ENCODE assay signal across 9 cellular contexts in genomic region chr7:74655785-74656420, GRCh38. TPM values are rescaled to one million over a fixed set of nuclear protein-coding genes. Genes with fewer than 3 reads are reported as not detected.
DNase-seq lines count a peak whose midpoint lies in the region; ATAC-seq, FAIRE-seq and TF ChIP-seq lines count a peak whose summit lies in the region.
"Had no signal": no experiment of that assay in that cellular context is flagged by ENCODE, and none has a peak within 500 bp of the region (broad histone marks: within the 10 kb centered on the region; RNA-seq: fewer than 3 reads in every experiment).

No MANE protein-coding gene starts in this region.

- H3K4me2 ChIP-seq in HepG2 (ENCODE audit: low read depth, low read length), result peak overlapping the region; percentile 99

- ATAC-seq in HepG2 (no peak), upper lobe of left lung (ENCODE audit: low FRiP score in 2 of 2) (no peak), HG03342 (IDR thresholded peaks at IDR 0.05; ENCODE audit: unreplicated experiment) (no peak)

- H3K36me3 ChIP-seq in HepG2 (replicated peaks in 1 of 2; ENCODE audit: control insufficient read depth in 1 of 2, insufficient read depth in 2 of 2, low read length in 2 of 2), result no peaks in the 10 kb centered on the region; a peak in 1 of 5 replicates
- H3K36me3 ChIP-seq in upper lobe of left lung, result no peaks in the 10 kb centered on the region

- peaks cover 1% of the 10 kb centered on the region for H3K27me3 Mint-ChIP-seq in activated naive CD4-positive, alpha-beta T cell treated with anti-CD3 and anti-CD28 coated beads for 36 hours (ENCODE audit: low read depth)
- no peaks in the 10 kb centered on the region for H3K27me3 Mint-ChIP-seq in activated naive CD8-positive, alpha-beta T cell treated with anti-CD3 and anti-CD28 coated beads for 36 hours

- no peak for DNase-seq in activated naive CD4-positive, alpha-beta T cell treated with anti-CD3 and anti-CD28 coated beads for 36 hours
- DNase-seq in activated naive CD4-positive, alpha-beta T cell treated with anti-CD3 and anti-CD28 coated beads, Interleukin-2, amount 50 U/mL, for 16 hours, result no peak
- DNase-seq in activated naive CD8-positive, alpha-beta T cell treated with anti-CD3 and anti-CD28 coated beads for 36 hours, result no peak
- DNase-seq in HepG2 (ENCODE audit: low spot score) (no peak), upper lobe of left lung (no peak), NCI-H510A (lab: John Stamatoyannopoulos, UW) (no peak)
- no peak for DNase-seq in stimulated activated CD4-positive, alpha-beta T cell treated with anti-CD3 and anti-CD28 coated beads, Interleukin-2, amount 100 ng/mL, for 24 hours
- DNase-seq: cortex of kidney had no signal

- peak overlapping the region; percentile 72 for H3K27ac Mint-ChIP-seq in activated naive CD4-positive, alpha-beta T cell treated with anti-CD3 and anti-CD28 coated beads for 36 hours
- H3K27ac Mint-ChIP-seq in activated naive CD8-positive, alpha-beta T cell treated with anti-CD3 and anti-CD28 coated beads for 36 hours, result peak overlapping the region; percentile 95

- WGBS in HepG2 (ENCODE audit: low lambda C conversion rate), result 53% methylated on average over 20 of the region's 20 CpGs
- 23 to 26% methylated on average over 20 of the region's 20 CpGs for WGBS in upper lobe of left lung, 2 donors

- H3K4me1 ChIP-seq in HepG2 (ENCODE audit: insufficient read depth, low read length) (peaks cover 55% of the 10 kb centered on the region), upper lobe of left lung (peaks cover 32 to 45% (median 35%) of the 10 kb centered on the region in 4 donors)

- H3K9ac ChIP-seq in HepG2 (ENCODE audit: insufficient read depth, low read depth, low read length), result peak overlapping the region; percentile 98

- peak overlapping the region; percentile 85 for H3K4me3 Mint-ChIP-seq in activated naive CD4-positive, alpha-beta T cell treated with anti-CD3 and anti-CD28 coated beads for 36 hours
- H3K4me3 Mint-ChIP-seq in activated naive CD8-positive, alpha-beta T cell treated with anti-CD3 and anti-CD28 coated beads for 36 hours, result peak overlapping the region; percentile 89

- TF ChIP-seq CTCF in HepG2 (CRISPR knock-in tag; IDR thresholded peaks at IDR 0.05) (no peak), upper lobe of left lung (IDR thresholded peaks at IDR 0.05) (no peak)

- no peak for FAIRE-seq in HepG2 (lab: Jason Lieb, UNC)

- peaks cover 42% of the 10 kb centered on the region for H3K4me1 Mint-ChIP-seq in activated naive CD4-positive, alpha-beta T cell treated with anti-CD3 and anti-CD28 coated beads for 36 hours (ENCODE audit: low read depth)
- H3K4me1 Mint-ChIP-seq in activated naive CD8-positive, alpha-beta T cell treated with anti-CD3 and anti-CD28 coated beads for 36 hours, result peaks cover 52% of the 10 kb centered on the region

- H3K27ac ChIP-seq in HepG2 (ENCODE audit: extremely low read length, insufficient read depth, low read length) (peak overlapping the region; percentile 98), upper lobe of left lung (peak overlapping the region; percentile 98 to 100 (median 98))

- H2AFZ ChIP-seq in HepG2 (ENCODE audit: low read length), result no peak overlapping the region

- H3K4me3 ChIP-seq in HepG2 (replicated peaks in 1 of 3; ENCODE audit: insufficient read depth in 1 of 3, low read depth in 2 of 3, low read length in 3 of 3) (peak overlapping the region; percentile 59 to 91 (median 82); a peak in 5 of 6 replicates), upper lobe of left lung (peak overlapping the region in 3 of 4 donors; percentile 98 to 100 (median 100))

- POLR2A ChIA-PET in HepG2 (lab: Yijun Ruan, JAX), result interaction anchor here (0.7 to 2.5 kb wide), 10 partner anchors 13 to 76 kb away, joined by 3 to 33 read pairs (median 4); no protein-coding TSS in a partner anchor

- H3K27me3 ChIP-seq in HepG2 (ENCODE audit: control insufficient read depth in 1 of 2, insufficient read depth in 2 of 2, low read length in 2 of 2), result no peaks in the 10 kb centered on the region; a peak in 1 of 5 replicates
- no peaks in the 10 kb centered on the region for H3K27me3 ChIP-seq in upper lobe of left lung

- TF ChIP-seq RAD21 in HepG2 (CRISPR knock-in tag; IDR thresholded peaks at IDR 0.05), result no peak

- TF ChIP-seq POLR2A in HepG2 (IDR thresholded peaks at IDR 0.05; ENCODE audit: insufficient read depth in 1 of 2, low read depth in 2 of 2, low read length in 2 of 2) (no peak), upper lobe of left lung (IDR thresholded peaks at IDR 0.05) (no peak)

- H4K20me1 ChIP-seq in HepG2 (ENCODE audit: insufficient read depth, low read length), result peaks cover 22% of the 10 kb centered on the region

- H3K79me2 ChIP-seq in HepG2 (ENCODE audit: insufficient read depth, low read length), result peaks cover 24% of the 10 kb centered on the region

- intact Hi-C loops in activated naive CD4-positive, alpha-beta T cell treated with anti-CD3 and anti-CD28 coated beads for 36 hours (cut with micrococcal nuclease), result loop anchor here (1.0 to 10.0 kb wide), 6 partner anchors 31 to 941 kb away; partner anchors contain the start of genes RFC2 and STX1A
- intact Hi-C loops in HepG2 (cut with micrococcal nuclease; ENCODE audit: unreplicated experiment), result no loop called here

- in situ Hi-C loops in HepG2 (cut with HindIII; ENCODE audit: extremely low pct_ligation_motif_present, low pct_unique_long_range_greater_than_20kb), result loop anchor here (5.0 kb wide), 1 partner anchor 74 kb away; no protein-coding TSS in a partner anchor

- H3K36me3 Mint-ChIP-seq in activated naive CD4-positive, alpha-beta T cell treated with anti-CD3 and anti-CD28 coated beads for 36 hours (ENCODE audit: low read depth), result peaks cover 1% of the 10 kb centered on the region
- peaks cover 17% of the 10 kb centered on the region for H3K36me3 Mint-ChIP-seq in activated naive CD8-positive, alpha-beta T cell treated with anti-CD3 and anti-CD28 coated beads for 36 hours

- no TSS peak for BruUV-seq in HepG2 (replicated peaks; lab: Mats Ljungman, UMichigan)

- TF ChIP-seq EP300 in HepG2 (IDR thresholded peaks at IDR 0.05; ENCODE audit: low read depth in 2 of 2, low read length in 2 of 2), result no peak
- TF ChIP-seq EP300 in HepG2 (CRISPR knock-in tag; IDR thresholded peaks at IDR 0.05; ENCODE audit: borderline replicate concordance), result no peak
- no peak for TF ChIP-seq EP300 in upper lobe of left lung (IDR thresholded peaks at IDR 0.05)

- H3K9me3 ChIP-seq in HepG2 (ENCODE audit: low read length) (no peaks in the 10 kb centered on the region), upper lobe of left lung (no peaks in the 10 kb centered on the region)

- H3K9me3 Mint-ChIP-seq in activated naive CD4-positive, alpha-beta T cell treated with anti-CD3 and anti-CD28 coated beads for 36 hours, result no peaks in the 10 kb centered on the region
- H3K9me3 Mint-ChIP-seq in activated naive CD8-positive, alpha-beta T cell treated with anti-CD3 and anti-CD28 coated beads for 36 hours, result no peaks in the 10 kb centered on the region

- CTCF ChIA-PET in activated naive CD4-positive, alpha-beta T cell treated with anti-CD3 and anti-CD28 coated beads for 36 hours (lab: Charles Lee), result interaction anchor here (0.8 kb wide), 1 partner anchor 13 kb away, joined by 3 read pairs; no protein-coding TSS in a partner anchor
- CTCF ChIA-PET in HepG2 (lab: Yijun Ruan, JAX; ENCODE audit: low intra/inter-chr PET ratio, low total read pairs), result no interaction called here

RNA-seq across cellular contexts. Expression of gene GTF2I, which starts 1.6 kb away (rescaled TPM):
- total RNA-seq in activated naive CD4-positive, alpha-beta T cell treated with anti-CD3 and anti-CD28 coated beads for 36 hours, result 10 to 100 TPM; 81.3 to 81.5 TPM
- 100 to 1,000 TPM; 151 to 158 TPM for total RNA-seq in activated naive CD8-positive, alpha-beta T cell treated with anti-CD3 and anti-CD28 coated beads for 36 hours
- total RNA-seq in HepG2 (2016; rRNA removed; fragmentation: Illumina TruSeq; extraction: Trizol) (120 and 125 TPM in 2 replicates), upper lobe of left lung (100 to 1,000 TPM; 138 to 506 (median 219) TPM)
- total RNA-seq in HepG2 (2016; cell fraction: cytosol; rRNA removed; fragmentation: Illumina TruSeq; extraction: Trizol; ENCODE audit: low read depth), result 37.3 and 58.3 TPM in 2 replicates
- 103 and 117 TPM in 2 replicates for total RNA-seq in HepG2 (2016; cell fraction: insoluble cytoplasmic fraction; rRNA removed; fragmentation: Illumina TruSeq; extraction: Trizol)
- 54.3 and 54.7 TPM in 2 replicates for total RNA-seq in HepG2 (2016; cell fraction: membrane; rRNA removed; fragmentation: Illumina TruSeq; extraction: Trizol)
- total RNA-seq in HepG2 (2016; cell fraction: nucleus; rRNA removed; fragmentation: Illumina TruSeq; extraction: Trizol), result 134 and 149 TPM in 2 replicates
- 53.1 and 74.6 TPM in 2 replicates for polyA plus RNA-seq in HepG2 (2011; rRNA removed)
- polyA plus RNA-seq in HepG2 (2011; cell fraction: cytosol; rRNA removed), result 16.3 and 16.6 TPM in 2 replicates
- 287 and 329 TPM in 2 replicates for polyA plus RNA-seq in HepG2 (2011; cell fraction: nucleus; rRNA removed)
- polyA plus RNA-seq in HepG2 (2012), result 103 and 123 TPM in 2 replicates
- polyA plus RNA-seq in HepG2 (2016; cell fraction: cytosol; fragmentation: Illumina TruSeq; extraction: Trizol; ENCODE audit: low read depth), result 4.7 and 5.5 TPM in 2 replicates
- polyA plus RNA-seq in HepG2 (2016; cell fraction: insoluble cytoplasmic fraction; fragmentation: Illumina TruSeq; extraction: Trizol; ENCODE audit: low read depth), result 82.1 and 105 TPM in 2 replicates
- 9.2 and 14.0 TPM in 2 replicates for polyA plus RNA-seq in HepG2 (2016; cell fraction: membrane; fragmentation: Illumina TruSeq; extraction: Trizol; ENCODE audit: low read depth)
- polyA plus RNA-seq in HepG2 (2016; cell fraction: nucleus; fragmentation: Illumina TruSeq; extraction: Trizol; ENCODE audit: insufficient read depth, low read depth), result 246 and 264 TPM in 2 replicates
- polyA minus RNA-seq in HepG2 (2011; rRNA and poly(A)+ RNA removed; ENCODE audit: low replicate concordance), result 39.7 and 41.1 TPM in 2 replicates
- polyA minus RNA-seq in HepG2 (2011; cell fraction: cytosol; rRNA and poly(A)+ RNA removed), result 41.3 and 45.4 TPM in 2 replicates
- 206 and 208 TPM in 2 replicates for polyA minus RNA-seq in HepG2 (2011; cell fraction: nucleus; rRNA and poly(A)+ RNA removed)
